ENCODE assay signal across 8 cellular contexts in the genomic region with DNA sequence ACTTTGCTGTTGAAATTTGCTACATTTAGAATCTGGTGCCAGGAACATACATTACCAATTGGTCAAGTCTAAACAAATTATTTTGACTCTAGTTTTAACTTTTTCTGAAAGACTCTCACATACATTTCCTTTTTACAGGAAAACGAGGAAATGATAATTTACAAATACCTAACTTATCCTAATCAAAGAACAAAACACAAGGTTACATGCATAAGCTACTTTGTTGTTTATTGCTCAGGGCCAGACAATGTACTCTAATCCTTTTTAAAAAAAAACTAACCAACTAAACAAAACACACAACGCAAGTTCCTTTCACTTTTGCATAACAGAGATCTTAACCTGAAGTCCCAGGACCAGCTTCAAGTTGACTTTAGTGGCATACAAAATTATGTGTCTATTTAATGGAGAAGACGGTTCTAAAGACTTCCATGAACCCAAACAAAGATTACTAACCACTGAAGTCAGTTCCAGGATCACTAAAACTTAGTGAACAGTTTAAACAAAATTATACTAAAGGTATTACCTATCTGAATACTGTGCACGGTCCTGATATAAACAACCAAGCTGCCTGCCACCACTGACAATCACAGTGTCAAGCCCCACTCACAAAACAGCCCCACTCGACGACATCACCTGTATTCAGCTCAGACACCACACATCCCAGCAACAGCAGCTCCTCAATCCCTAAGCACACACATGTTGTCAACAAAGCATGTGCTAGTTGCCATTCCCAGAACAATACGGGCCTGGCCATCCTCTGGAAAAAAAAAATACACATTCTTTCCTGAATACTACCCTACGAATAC. TPM values are rescaled to one million over a fixed set of nuclear protein-coding genes. Genes with fewer than 3 reads are reported as not detected.
A peak's percentile ranks its signal among the peaks of the same experiment; 100 is the strongest.
DNase-seq lines count a peak whose midpoint lies in the region; ATAC-seq and TF ChIP-seq lines count a peak whose summit lies in the region.

No MANE protein-coding gene starts in this region.

- no peak for TF ChIP-seq CTCF in AG04450 (IDR thresholded peaks at IDR 0.05; ENCODE audit: low read depth, low read length)
- TF ChIP-seq CTCF in brain (conservative IDR thresholded peaks at IDR 0.05), result no peak

- H3K4me3 ChIP-seq in AG04450 (ENCODE audit: low read depth, low read length) (peak overlapping the region; percentile 89), HUES6 (ENCODE audit: low read depth, low read length) (peak overlapping the region; percentile 85), mesodermal cell (ENCODE audit: extremely low read depth, insufficient read depth, low read length, poor library complexity, severe bottlenecking) (peak overlapping the region; percentile 94)

- no peaks in the 10 kb centered on the region for H3K9me3 ChIP-seq in AG04450 (ENCODE audit: control insufficient read depth, insufficient read depth, low read length)
- no peaks in the 10 kb centered on the region for H3K9me3 ChIP-seq in HUES6 (ENCODE audit: control insufficient read depth, insufficient read depth, low read depth, low read length)
- no peaks in the 10 kb centered on the region for H3K9me3 ChIP-seq in mesodermal cell (ENCODE audit: control insufficient read depth, low read length)

- no peak for ATAC-seq in HG02981 (IDR thresholded peaks at IDR 0.05; ENCODE audit: unreplicated experiment)

- DNase-seq in AG04450 (ENCODE audit: low read depth, low spot score), result no peak
- no peak for DNase-seq in HEK293T (ENCODE audit: extremely low spot score)
- no peak for DNase-seq in EL
- DNase-seq in NCI-H1105 treated with DMSO at 0.1 percent for 48 hours (lab: John Stamatoyannopoulos, UW), result no peak

- POLR2A ChIA-PET in AG04450 (lab: Yijun Ruan, JAX) (interaction anchor here (1.0 kb wide), 1 partner anchor 18 kb away, joined by 3 read pairs; no protein-coding TSS in a partner anchor), HEK293T (lab: Yijun Ruan, JAX) (interaction anchor here (0.9 to 1.5 kb wide), 2 partner anchors 20 to 31 kb away, joined by 3 to 4 read pairs; no protein-coding TSS in a partner anchor)

- H3K27ac ChIP-seq in AG04450 (ENCODE audit: low read depth, low read length) (no peak overlapping the region), HUES6 (ENCODE audit: low read depth, low read length) (no peak overlapping the region), mesodermal cell (ENCODE audit: low read depth, low read length, severe bottlenecking) (no peak overlapping the region)

- H3K4me3 Mint-ChIP-seq in brain, result peak overlapping the region; percentile 89 to 96 (median 94)

- peaks cover 52% of the 10 kb centered on the region for H3K4me1 Mint-ChIP-seq in brain

- H3K27ac Mint-ChIP-seq in brain, result peak overlapping the region; percentile 90 to 98 (median 96)

- CTCF ChIA-PET in AG04450 (lab: Charles Lee) (interaction anchor here (0.6 to 1.3 kb wide), 5 partner anchors 8 to 75 kb away, joined by 3 to 4 read pairs (median 4); no protein-coding TSS in a partner anchor), HEK293T (lab: Yijun Ruan, JAX) (interaction anchor here (1.1 kb wide), 1 partner anchor 22 kb away, joined by 3 read pairs; no protein-coding TSS in a partner anchor)

- H3K9me3 Mint-ChIP-seq in brain, result no peaks in the 10 kb centered on the region

- H3K36me3 Mint-ChIP-seq in brain, result peaks cover 4% of the 10 kb centered on the region

- peaks cover 6% of the 10 kb centered on the region for H3K27me3 Mint-ChIP-seq in brain

- H3K4me1 ChIP-seq in HUES6 (ENCODE audit: control insufficient read depth, insufficient read depth, low read length), result peaks cover 26% of the 10 kb centered on the region
- H3K4me1 ChIP-seq in mesodermal cell (ENCODE audit: control insufficient read depth, insufficient read depth, low read length, poor library complexity, severe bottlenecking), result peaks cover 11% of the 10 kb centered on the region

- H3K36me3 ChIP-seq in HUES6 (ENCODE audit: control insufficient read depth, insufficient read depth, low read length), result no peaks in the 10 kb centered on the region
- no peaks in the 10 kb centered on the region for H3K36me3 ChIP-seq in mesodermal cell (ENCODE audit: control insufficient read depth, insufficient read depth, low read length)

- WGBS in mesodermal cell (ENCODE audit: insufficient coverage in 2 of 2), 2 experiments, result 33 to 62% methylated on average over 5 to 6 of the region's 8 CpGs

- peak overlapping the region; percentile 92 for H3K9ac ChIP-seq in HUES6 (ENCODE audit: low read length)

- H3K27me3 ChIP-seq in AG04450 (ENCODE audit: control insufficient read depth, insufficient read depth, low read length) (no peaks in the 10 kb centered on the region), HUES6 (ENCODE audit: control insufficient read depth, insufficient read depth, low read length) (no peaks in the 10 kb centered on the region)

TF ChIP-seq in HEK293T, 16 proteins besides CTCF, POLR2A, EP300 and RAD21:
- TF ChIP-seq ARNT (IDR thresholded peaks at IDR 0.05) (no peak), BHLHE40 (IDR thresholded peaks at IDR 0.05; ENCODE audit: borderline replicate concordance) (no peak), L3MBTL2 (conservative IDR thresholded peaks at IDR 0.05) (no peak), FOXM1 (IDR thresholded peaks at IDR 0.05; ENCODE audit: borderline replicate concordance) (no peak), NFRKB (IDR thresholded peaks at IDR 0.05) (no peak)
- TF ChIP-seq, protein P1, sequence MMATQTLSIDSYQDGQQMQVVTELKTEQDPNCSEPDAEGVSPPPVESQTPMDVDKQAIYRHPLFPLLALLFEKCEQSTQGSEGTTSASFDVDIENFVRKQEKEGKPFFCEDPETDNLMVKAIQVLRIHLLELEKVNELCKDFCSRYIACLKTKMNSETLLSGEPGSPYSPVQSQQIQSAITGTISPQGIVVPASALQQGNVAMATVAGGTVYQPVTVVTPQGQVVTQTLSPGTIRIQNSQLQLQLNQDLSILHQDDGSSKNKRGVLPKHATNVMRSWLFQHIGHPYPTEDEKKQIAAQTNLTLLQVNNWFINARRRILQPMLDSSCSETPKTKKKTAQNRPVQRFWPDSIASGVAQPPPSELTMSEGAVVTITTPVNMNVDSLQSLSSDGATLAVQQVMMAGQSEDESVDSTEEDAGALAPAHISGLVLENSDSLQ (IDR thresholded peaks at IDR 0.05), result no peak
TF ChIP-seq in HEK293T: peak in this region for 0.

RNA-seq across cellular contexts. Expression of a gene that starts 1.9 kb away (rescaled TPM):
- polyA plus RNA-seq in AG04450 (2011; rRNA removed) (7.5 and 9.0 TPM in 2 replicates), brain (ENCODE audit: insufficient read depth, low read depth, low replicate concordance) (16.1 TPM)
- polyA minus RNA-seq in AG04450 (2011; rRNA and poly(A)+ RNA removed), result 22.5 and 28.9 TPM in 2 replicates
- 19.2 TPM for polyA plus RNA-seq in mesodermal cell (2013, experiment 1 of 2)
- polyA plus RNA-seq in mesodermal cell (2013, experiment 2 of 2), result 16.8 TPM

RNA-seq across cellular contexts. Expression of a gene that starts 54.5 kb away (rescaled TPM):
- polyA plus RNA-seq in AG04450 (2011; rRNA removed), result 228 and 263 TPM in 2 replicates
- 226 and 234 TPM in 2 replicates for polyA minus RNA-seq in AG04450 (2011; rRNA and poly(A)+ RNA removed)
- polyA plus RNA-seq in brain (ENCODE audit: insufficient read depth, low read depth, low replicate concordance), result 201 TPM
- polyA plus RNA-seq in mesodermal cell (2013, experiment 1 of 2), result 128 TPM
- polyA plus RNA-seq in mesodermal cell (2013, experiment 2 of 2), result 116 TPM
